In genomic region chr2:63874204-63875134, GRCh38 we compare ENCODE assay signal across 18 cellular contexts. TPM values are rescaled to one million over a fixed set of nuclear protein-coding genes. Genes with fewer than 3 reads are reported as not detected.
DNase-seq lines count a peak whose midpoint lies in the region; ATAC-seq and TF ChIP-seq lines count a peak whose summit lies in the region.
"Had no signal": no experiment of that assay in that cellular context is flagged by ENCODE, and none has a peak within 500 bp of the region (broad histone marks: within the 10 kb centered on the region; RNA-seq: fewer than 3 reads in every experiment).

No MANE protein-coding gene starts in this region.

- no peak for TF ChIP-seq POLR2A in suprapubic skin (IDR thresholded peaks at IDR 0.05)

- peaks cover 9 to 19% of the 10 kb centered on the region in 2 donors for H3K36me3 Mint-ChIP-seq in activated T-cell treated with anti-CD3 and anti-CD28 coated beads, Interleukin-2, amount 50 U/mL, for 72 hours (ENCODE audit: insufficient read depth in 2 of 2)
- H3K36me3 Mint-ChIP-seq in T-cell (peaks cover 43% of the 10 kb centered on the region), endodermal cell (ENCODE audit: low read depth) (peaks cover 65% of the 10 kb centered on the region)

- no peak overlapping the region for H3K4me3 Mint-ChIP-seq in activated T-cell treated with anti-CD3 and anti-CD28 coated beads, Interleukin-2, amount 50 U/mL, for 72 hours
- H3K4me3 Mint-ChIP-seq in T-cell (no peak overlapping the region), endodermal cell (no peak overlapping the region)

- H3K27ac Mint-ChIP-seq in activated T-cell treated with anti-CD3 and anti-CD28 coated beads, Interleukin-2, amount 50 U/mL, for 72 hours, result peak overlapping the region; percentile 3
- H3K27ac Mint-ChIP-seq in T-cell, result peak overlapping the region; percentile 14 to 38
- peak overlapping the region; percentile 5 for H3K27ac Mint-ChIP-seq in endodermal cell

- POLR2A ChIA-PET in T-cell (lab: Charles Lee), result interaction anchor here in 1 of 2 donors (0.6 kb wide), 1 partner anchor 10 kb away, joined by 3 read pairs; no protein-coding TSS in a partner anchor

- no peaks in the 10 kb centered on the region for H3K27me3 Mint-ChIP-seq in activated T-cell treated with anti-CD3 and anti-CD28 coated beads, Interleukin-2, amount 50 U/mL, for 72 hours (ENCODE audit: low read depth)
- H3K27me3 Mint-ChIP-seq in T-cell (no peaks in the 10 kb centered on the region), endodermal cell (ENCODE audit: insufficient read depth) (no peaks in the 10 kb centered on the region)

- DNase-seq in activated T-cell treated with anti-CD3 and anti-CD28 coated beads, Interleukin-2, amount 50 U/mL, for 72 hours, result no peak
- DNase-seq in activated T-cell treated with anti-CD3 and anti-CD28 coated beads, Interleukin-2, amount 50 U/mL, for 1 hour, result no peak
- no peak for DNase-seq in T-cell
- no peak for DNase-seq in endodermal cell
- DNase-seq in suprapubic skin (ENCODE audit: low spot score in 2 of 2), result no peak
- DNase-seq in HPDE6-E6E7 (ENCODE audit: extremely low spot score), result no peak
- DNase-seq in WERI-Rb-1, result no peak
- no peak for DNase-seq in NCI-H748 (lab: John Stamatoyannopoulos, UW; ENCODE audit: unreplicated experiment)
- DNase-seq: amygdala, MG63, NCI-H187, NCI-H345, small intestine, SW 1271, thyroid gland had no signal

- H3K36me3 ChIP-seq in endodermal cell (ENCODE audit: control insufficient read depth, insufficient read depth, low read length), result peaks cover 62% of the 10 kb centered on the region
- peaks cover 16% of the 10 kb centered on the region for H3K36me3 ChIP-seq in suprapubic skin
- peaks cover 17% of the 10 kb centered on the region; the same call in 1 of the 2 replicates for H3K36me3 ChIP-seq in WERI-Rb-1
- H3K36me3 ChIP-seq: thyroid gland had no signal

- CTCF ChIA-PET in T-cell (lab: Charles Lee), result interaction anchor here (0.6 to 1.0 kb wide), 2 partner anchors 13 to 289 kb away, joined by 4 to 5 read pairs; no protein-coding TSS in a partner anchor

- peaks cover 30% of the 10 kb centered on the region for H3K4me1 Mint-ChIP-seq in activated T-cell treated with anti-CD3 and anti-CD28 coated beads, Interleukin-2, amount 50 U/mL, for 72 hours (ENCODE audit: low read depth)
- H3K4me1 Mint-ChIP-seq in T-cell, result peaks cover 52 to 64% (median 53%) of the 10 kb centered on the region in 3 donors
- H3K4me1 Mint-ChIP-seq in endodermal cell, result peaks cover 10% of the 10 kb centered on the region

- no peak overlapping the region for H3K9ac ChIP-seq in endodermal cell (ENCODE audit: extremely low read depth, low read length, poor library complexity, severe bottlenecking)
- H3K9ac ChIP-seq: parathyroid adenoma had no signal

- TF ChIP-seq EP300 in suprapubic skin (IDR thresholded peaks at IDR 0.05), result no peak

- H3K9me3 ChIP-seq in endodermal cell (ENCODE audit: control insufficient read depth, low read length) (peaks cover 19% of the 10 kb centered on the region), suprapubic skin (no peaks in the 10 kb centered on the region), WERI-Rb-1 (ENCODE audit: severe bottlenecking) (no peaks in the 10 kb centered on the region)
- H3K9me3 ChIP-seq: thyroid gland had no signal

- WGBS in endodermal cell (ENCODE audit: insufficient coverage in 1 of 2, insufficient read length in 1 of 2), 2 experiments, result 93 to 94% methylated on average over 3 to 5 of the region's 5 CpGs
- 90% methylated on average over 5 of the region's 5 CpGs for WGBS in suprapubic skin

- ATAC-seq in activated T-cell treated with anti-CD3 and anti-CD28 coated beads, Interleukin-2, amount 50 U/mL, for 72 hours (replicated peaks in 1 of 2), result no peak
- no peak for ATAC-seq in T-cell (replicated peaks in 1 of 4)
- ATAC-seq: left lobe of liver had no signal

- H3K27me3 ChIP-seq in endodermal cell (ENCODE audit: control insufficient read depth, insufficient read depth, low read length, poor library complexity, severe bottlenecking) (no peaks in the 10 kb centered on the region), suprapubic skin (no peaks in the 10 kb centered on the region), WERI-Rb-1 (ENCODE audit: insufficient read depth, low read depth, severe bottlenecking) (no peaks in the 10 kb centered on the region)
- H3K27me3 ChIP-seq: MG63, thyroid gland had no signal

- H3K9me3 Mint-ChIP-seq in activated T-cell treated with anti-CD3 and anti-CD28 coated beads, Interleukin-2, amount 50 U/mL, for 72 hours, result peaks cover 0 to 2% of the 10 kb centered on the region in 2 donors
- H3K9me3 Mint-ChIP-seq in T-cell (no peaks in the 10 kb centered on the region), endodermal cell (peaks cover 12% of the 10 kb centered on the region)

- no peak overlapping the region for H3K4me3 ChIP-seq in endodermal cell (ENCODE audit: low read length)
- H3K4me3 ChIP-seq in suprapubic skin, result no peak overlapping the region
- H3K4me3 ChIP-seq in WERI-Rb-1 (ENCODE audit: low read depth, low read length), result no peak overlapping the region
- H3K4me3 ChIP-seq: MG63, thyroid gland had no signal

- H3K4me1 ChIP-seq in endodermal cell (ENCODE audit: control insufficient read depth, insufficient read depth, low read length), result peaks cover under 1% of the 10 kb centered on the region
- peaks cover 42% of the 10 kb centered on the region for H3K4me1 ChIP-seq in suprapubic skin

- no peak for TF ChIP-seq CTCF in endodermal cell (conservative IDR thresholded peaks at IDR 0.05)
- no peak for TF ChIP-seq CTCF in suprapubic skin (IDR thresholded peaks at IDR 0.05)
- TF ChIP-seq CTCF in WERI-Rb-1 (IDR thresholded peaks at IDR 0.05; ENCODE audit: low read depth, low read length), result no peak

- H3K27ac ChIP-seq in endodermal cell (ENCODE audit: low read depth, low read length) (no peak overlapping the region), suprapubic skin (peak overlapping the region; percentile 84), WERI-Rb-1 (no peak overlapping the region)
- H3K27ac ChIP-seq: parathyroid adenoma, thyroid gland, VCaP had no signal

RNA-seq across cellular contexts. Expression of gene UGP2, which starts 32.8 kb away (rescaled TPM):
- total RNA-seq in activated T-cell treated with anti-CD3 and anti-CD28 coated beads, Interleukin-2, amount 50 U/mL, for 72 hours, result 10 to 100 TPM; 89.7 to 93.2 TPM
- total RNA-seq in T-cell, result 100 to 1,000 TPM in 1 of 5 donors, 10 to 100 TPM in 4; 67.4 to 103 (median 80.1) TPM
- 100 to 1,000 TPM; 104 to 136 TPM for total RNA-seq in endodermal cell
- 118 TPM for polyA plus RNA-seq in endodermal cell (2013, experiment 1 of 2)
- polyA plus RNA-seq in endodermal cell (2013, experiment 2 of 2), result 86.8 TPM
- total RNA-seq in suprapubic skin, result 10 to 100 TPM; 60.1 to 84.9 (median 65.2) TPM
